28 cellular contexts compared by ENCODE assay signal in the genomic region with DNA sequence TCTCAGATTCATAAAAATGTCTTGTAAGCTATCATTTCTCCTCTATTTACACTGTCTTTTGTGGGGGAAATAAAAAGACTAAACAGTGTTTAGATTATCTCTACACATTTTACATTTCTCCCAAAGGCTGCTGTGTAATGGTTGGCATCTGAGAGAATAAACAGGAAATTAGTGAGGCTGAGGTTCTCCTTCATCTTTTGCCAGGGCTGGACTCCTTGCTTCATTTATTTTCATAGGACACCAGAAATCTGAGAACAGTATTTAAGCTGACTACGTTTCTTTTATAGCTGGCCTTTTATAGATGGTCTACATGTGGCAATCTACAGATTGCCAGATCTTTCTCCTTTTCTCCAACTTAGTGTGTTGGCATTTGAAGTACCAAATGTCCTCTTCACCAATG. TPM values are rescaled to one million over a fixed set of nuclear protein-coding genes. Genes with fewer than 3 reads are reported as not detected.
DNase-seq lines count a peak whose midpoint lies in the region; ATAC-seq, FAIRE-seq and TF ChIP-seq lines count a peak whose summit lies in the region.
"Had no signal": no experiment of that assay in that cellular context is flagged by ENCODE, and none has a peak within 500 bp of the region (broad histone marks: within the 10 kb centered on the region; RNA-seq: fewer than 3 reads in every experiment).

No MANE protein-coding gene starts in this region.

- H3K9ac ChIP-seq in astrocyte (ENCODE audit: low read length), result no peak overlapping the region
- H3K9ac ChIP-seq: KMS-11 had no signal

- H3K4me2 ChIP-seq in astrocyte (ENCODE audit: low read length), result no peak overlapping the region
- H3K4me2 ChIP-seq: KMS-11, PC-9 had no signal

- H2AFZ ChIP-seq in ACC112 (ENCODE audit: low read length, unreplicated experiment) (peak overlapping the region; percentile 36), astrocyte (ENCODE audit: low read depth, low read length) (no peak overlapping the region)
- H2AFZ ChIP-seq: PC-9 had no signal

- no peak overlapping the region for H3K27ac Mint-ChIP-seq in astrocyte (ENCODE audit: unreplicated experiment)
- H3K27ac Mint-ChIP-seq: activated CD4-positive, alpha-beta T cell treated with anti-CD3 and anti-CD28 coated beads, Interleukin-2, amount 10 ng/mL, durations not matched to agents 7 days and 5 days; activated CD8-positive, alpha-beta memory T cell treated with anti-CD3 and anti-CD28 coated beads, Interleukin-2, amount 10 ng/mL, durations not matched to agents 7 days and 5 days; activated naive CD8-positive, alpha-beta T cell; activated T-helper 17 cell treated with anti-CD3 and anti-CD28 coated beads, Interleukin-2, amount 50 U/mL, for 72 hours; immature natural killer cell had no signal

- TF ChIP-seq CTCF in astrocyte (IDR thresholded peaks at IDR 0.05; ENCODE audit: insufficient read depth, low read depth, low read length) (no peak), fibroblast of villous mesenchyme (IDR thresholded peaks at IDR 0.05; ENCODE audit: insufficient read depth, low read depth, low read length) (no peak)

- no peak for ATAC-seq in HG03196 (IDR thresholded peaks at IDR 0.05; ENCODE audit: unreplicated experiment)
- ATAC-seq: activated CD8-positive, alpha-beta memory T cell treated with anti-CD3 and anti-CD28 coated beads, Interleukin-2, amount 10 ng/mL, durations not matched to agents 7 days and 5 days; activated T-helper 17 cell treated with anti-CD3 and anti-CD28 coated beads, Interleukin-2, amount 50 U/mL, for 72 hours; body of pancreas; HCT116; mucosa of descending colon; right lobe of liver had no signal

- DNase-seq in HCEC 1CT, result peak; percentile 21
- peak; percentile 29 for DNase-seq in astrocyte (ENCODE audit: low read depth)
- DNase-seq in fibroblast of villous mesenchyme (ENCODE audit: low read depth), result peak; percentile 47
- DNase-seq in activated CD8-positive, alpha-beta memory T cell treated with anti-CD3 and anti-CD28 coated beads, Interleukin-2, amount 50 U/mL, for 48 hours, result no peak
- no peak for DNase-seq in glomerular visceral epithelial cell (ENCODE audit: extremely low spot score)
- no peak for DNase-seq in AG20443 (ENCODE audit: low spot score)
- DNase-seq: ACHN; activated CD4-positive, alpha-beta T cell treated with anti-CD3 and anti-CD28 coated beads, Interleukin-2, amount 10 ng/mL, durations not matched to agents 7 days and 5 days; activated CD8-positive, alpha-beta memory T cell treated with anti-CD3 and anti-CD28 coated beads, Interleukin-2, amount 10 ng/mL, durations not matched to agents 7 days and 5 days; body of pancreas; DMS153; endodermal cell; GDM1; immature natural killer cell; mucosa of descending colon; NCI-H1092; NCI-H2029 treated with DMSO at 0.1 percent for 48 hours; NCI-H345; PC-9; right lobe of liver; upper lobe of left lung had no signal

- H3K4me1 Mint-ChIP-seq in astrocyte (ENCODE audit: low read depth, unreplicated experiment), result peaks cover 18% of the 10 kb centered on the region
- H3K4me1 Mint-ChIP-seq: activated CD4-positive, alpha-beta T cell treated with anti-CD3 and anti-CD28 coated beads, Interleukin-2, amount 10 ng/mL, durations not matched to agents 7 days and 5 days; activated CD8-positive, alpha-beta memory T cell treated with anti-CD3 and anti-CD28 coated beads, Interleukin-2, amount 10 ng/mL, durations not matched to agents 7 days and 5 days; activated T-helper 17 cell treated with anti-CD3 and anti-CD28 coated beads, Interleukin-2, amount 50 U/mL, for 72 hours; immature natural killer cell had no signal

- no peaks in the 10 kb centered on the region for H3K36me3 Mint-ChIP-seq in astrocyte (ENCODE audit: low read depth, unreplicated experiment)
- H3K36me3 Mint-ChIP-seq: activated CD8-positive, alpha-beta memory T cell treated with anti-CD3 and anti-CD28 coated beads, Interleukin-2, amount 10 ng/mL, durations not matched to agents 7 days and 5 days; activated naive CD8-positive, alpha-beta T cell; immature natural killer cell had no signal

- no peaks in the 10 kb centered on the region for H3K36me3 ChIP-seq in ACC112 (ENCODE audit: insufficient read depth, low read length)
- H3K36me3 ChIP-seq in astrocyte (ENCODE audit: insufficient read depth, low read length), result no peaks in the 10 kb centered on the region
- H3K36me3 ChIP-seq: right lobe of liver, upper lobe of left lung had no signal

- H3K9me3 ChIP-seq in astrocyte (ENCODE audit: insufficient read depth, low read depth, low read length), result no peaks in the 10 kb centered on the region
- H3K9me3 ChIP-seq: body of pancreas, mucosa of descending colon, right lobe of liver, upper lobe of left lung had no signal

- no peaks in the 10 kb centered on the region for H3K27me3 Mint-ChIP-seq in astrocyte (ENCODE audit: low read depth, unreplicated experiment)
- H3K27me3 Mint-ChIP-seq: activated CD4-positive, alpha-beta T cell treated with anti-CD3 and anti-CD28 coated beads, Interleukin-2, amount 10 ng/mL, durations not matched to agents 7 days and 5 days; activated CD8-positive, alpha-beta memory T cell treated with anti-CD3 and anti-CD28 coated beads, Interleukin-2, amount 10 ng/mL, durations not matched to agents 7 days and 5 days; activated naive CD8-positive, alpha-beta T cell; activated T-helper 17 cell treated with anti-CD3 and anti-CD28 coated beads, Interleukin-2, amount 50 U/mL, for 72 hours had no signal

- H3K79me2 ChIP-seq in ACC112 (ENCODE audit: control insufficient read depth, insufficient read depth, low read length, unreplicated experiment) (no peaks in the 10 kb centered on the region), astrocyte (ENCODE audit: insufficient read depth, low read length) (no peaks in the 10 kb centered on the region)

- no peak overlapping the region for H3K4me3 ChIP-seq in ACC112 (ENCODE audit: low read depth, low read length)
- no peak overlapping the region for H3K4me3 ChIP-seq in astrocyte (ENCODE audit: insufficient read depth, low read depth, low read length)
- no peak overlapping the region for H3K4me3 ChIP-seq in fibroblast of villous mesenchyme (ENCODE audit: low read depth, low read length)
- H3K4me3 ChIP-seq: body of pancreas, mucosa of descending colon, PC-9, right lobe of liver, upper lobe of left lung had no signal

- H3K9me3 Mint-ChIP-seq in astrocyte (ENCODE audit: unreplicated experiment), result no peaks in the 10 kb centered on the region
- H3K9me3 Mint-ChIP-seq: activated CD4-positive, alpha-beta T cell treated with anti-CD3 and anti-CD28 coated beads, Interleukin-2, amount 10 ng/mL, durations not matched to agents 7 days and 5 days; activated T-helper 17 cell treated with anti-CD3 and anti-CD28 coated beads, Interleukin-2, amount 50 U/mL, for 72 hours; endodermal cell; immature natural killer cell had no signal

- no peak overlapping the region for H3K27ac ChIP-seq in ACC112 (ENCODE audit: low read depth, low read length)
- no peak overlapping the region for H3K27ac ChIP-seq in astrocyte (ENCODE audit: low read depth, low read length)
- H3K27ac ChIP-seq: body of pancreas, KMS-11, PC-9, right lobe of liver had no signal

- H3K27me3 ChIP-seq in ACC112 (ENCODE audit: insufficient read depth, low read length), result no peaks in the 10 kb centered on the region
- H3K27me3 ChIP-seq in astrocyte (ENCODE audit: insufficient read depth, low read length), result no peaks in the 10 kb centered on the region
- H3K27me3 ChIP-seq: body of pancreas, right lobe of liver, upper lobe of left lung had no signal

- no peaks in the 10 kb centered on the region for H4K20me1 ChIP-seq in astrocyte (ENCODE audit: insufficient read depth, low read length)

- no peak overlapping the region for H3K4me3 Mint-ChIP-seq in astrocyte (ENCODE audit: unreplicated experiment)
- H3K4me3 Mint-ChIP-seq: activated CD4-positive, alpha-beta T cell treated with anti-CD3 and anti-CD28 coated beads, Interleukin-2, amount 10 ng/mL, durations not matched to agents 7 days and 5 days; activated CD8-positive, alpha-beta memory T cell treated with anti-CD3 and anti-CD28 coated beads, Interleukin-2, amount 10 ng/mL, durations not matched to agents 7 days and 5 days; activated naive CD8-positive, alpha-beta T cell; activated T-helper 17 cell treated with anti-CD3 and anti-CD28 coated beads, Interleukin-2, amount 50 U/mL, for 72 hours; endodermal cell; immature natural killer cell had no signal

- FAIRE-seq in astrocyte (lab: Jason Lieb, UNC), result no peak

- peaks cover 3% of the 10 kb centered on the region for H3K4me1 ChIP-seq in ACC112 (ENCODE audit: control insufficient read depth, insufficient read depth, low read length, unreplicated experiment)
- H3K4me1 ChIP-seq in astrocyte (ENCODE audit: insufficient read depth, low read length), result no peaks in the 10 kb centered on the region
- H3K4me1 ChIP-seq: body of pancreas, right lobe of liver had no signal

RNA-seq across cellular contexts. Expression of gene PLCB4, which starts 41.5 kb away (rescaled TPM):
- total RNA-seq in astrocyte, result 38.9 and 58.2 TPM in 2 replicates
- 3.2 and 3.5 TPM in 2 replicates for total RNA-seq in fibroblast of villous mesenchyme
- total RNA-seq: activated CD4-positive, alpha-beta T cell treated with anti-CD3 and anti-CD28 coated beads, Interleukin-2, amount 10 ng/mL, durations not matched to agents 7 days and 5 days; activated CD8-positive, alpha-beta memory T cell treated with anti-CD3 and anti-CD28 coated beads, Interleukin-2, amount 10 ng/mL, durations not matched to agents 7 days and 5 days; activated T-helper 17 cell treated with anti-CD3 and anti-CD28 coated beads, Interleukin-2, amount 50 U/mL, for 72 hours; T-helper 1 cell treated with Interleukin-12 subunit alpha and Interleukin-12 subunit beta and Interleukin-4 antibody, amounts not matched to agents 30 ng/mL and 1 ng/mL, for 36 hours had no signal

Comparison
In these comparisons a context has a peak if more than half of its experiments do, and no peak if none do; other contexts are left out.
1. DNase-seq: peak in HCEC 1CT (single experiment), astrocyte (single experiment) and fibroblast of villous mesenchyme (single experiment); none in activated CD8-positive, alpha-beta memory T cell treated with anti-CD3 and anti-CD28 coated beads, Interleukin-2, amount 50 U/mL, for 48 hours (single experiment), glomerular visceral epithelial cell (single experiment) and AG20443 (single experiment).